In the genomic region with DNA sequence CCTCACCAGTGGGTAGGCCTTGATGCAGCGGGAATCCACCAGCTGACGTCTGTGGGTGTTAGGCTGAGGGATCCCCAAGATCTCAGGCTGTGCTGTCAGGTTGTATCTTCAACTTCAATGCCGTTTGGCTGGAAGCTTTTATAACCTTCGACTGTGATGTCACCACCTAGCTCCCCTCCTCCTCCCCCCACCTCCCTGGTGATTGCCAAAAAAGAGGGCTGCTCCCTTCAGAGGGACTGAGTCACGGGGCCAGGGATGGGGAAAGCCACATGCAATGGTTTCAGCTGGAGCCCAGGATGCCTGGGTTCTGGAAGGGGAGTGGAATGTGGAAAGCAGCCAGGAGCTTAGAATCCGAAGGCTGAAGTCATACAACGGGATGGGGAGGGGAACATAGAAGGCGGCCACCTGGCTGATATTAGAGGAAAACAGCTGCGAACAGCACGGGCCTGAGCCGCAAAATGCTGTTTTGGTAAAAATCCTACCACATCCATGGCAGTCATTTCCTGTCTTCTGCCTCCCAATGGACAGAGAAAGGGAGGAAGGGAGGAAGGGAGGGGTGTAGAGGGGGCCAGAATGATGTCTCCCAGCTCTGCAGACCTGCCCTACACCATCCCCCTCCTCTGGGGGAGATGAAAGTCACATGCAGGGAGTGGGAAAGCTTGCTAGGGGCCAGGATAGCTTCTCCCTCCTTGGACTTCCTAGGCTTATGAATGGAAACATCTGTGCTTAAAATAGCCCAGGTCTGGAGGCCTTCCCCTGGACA, we compare ENCODE assay signal across 9 cellular contexts. TPM values are rescaled to one million over a fixed set of nuclear protein-coding genes. Genes with fewer than 3 reads are reported as not detected.
A peak's percentile ranks its signal among the peaks of the same experiment; 100 is the strongest.
DNase-seq lines count a peak whose midpoint lies in the region; ATAC-seq and TF ChIP-seq lines count a peak whose summit lies in the region.
"Had no signal": no experiment of that assay in that cellular context is flagged by ENCODE, and none has a peak within 500 bp of the region (broad histone marks: within the 10 kb centered on the region; RNA-seq: fewer than 3 reads in every experiment).

LRRN4CL (minus strand) TSS at position 110 of the 763 bp plus-strand sequence. CDS start 1,022 bp downstream, outside the sequence.

- 19 to 24% methylated on average over 11 of the region's 11 CpGs for WGBS in lower leg skin, 2 donors

- no peaks in the 10 kb centered on the region for H3K27me3 ChIP-seq in thoracic aorta (replicated peaks; ENCODE audit: insufficient read depth)

- peaks cover 31% of the 10 kb centered on the region for H3K36me3 ChIP-seq in thoracic aorta

- DNase-seq in HT1080 (ENCODE audit: low read depth) (peak; percentile 69), caudate nucleus (lab: John Stamatoyannopoulos, UW) (peak in 47 of 61 donors; percentile 4 to 88 (median 48)), lower leg skin (ENCODE audit: low spot score in 2 of 2) (peak; percentile 89 to 97), thoracic aorta (ENCODE audit: low spot score) (no peak), germinal center (ENCODE audit: low spot score) (no peak)
- no peak for DNase-seq in stimulated activated naive CD4-positive, alpha-beta T cell treated with Interleukin-2 at 50 U/mL for 16 hours (lab: John Stamatoyannopoulos, UW)
- DNase-seq: activated CD8-positive, alpha-beta T cell treated with anti-CD3 and anti-CD28 coated beads, Interleukin-2, amount 10 ng/mL, durations not matched to agents 7 days and 5 days had no signal

- intact Hi-C loops in lower leg skin (cut with DNase I; ENCODE audit: low total_unique reads), result loop anchor here (10.0 kb wide), 1 partner anchor 95 kb away; the partner anchor contains the start of gene TUT1

- TF ChIP-seq CTCF in lower leg skin (IDR thresholded peaks at IDR 0.05) (no peak), thoracic aorta (IDR thresholded peaks at IDR 0.05) (no peak)

- no peaks in the 10 kb centered on the region for H3K9me3 ChIP-seq in thoracic aorta

- ATAC-seq in thoracic aorta (ENCODE audit: insufficient number of reproducible peaks, low FRiP score, low read depth), result no peak
- no peak for ATAC-seq in HG03432 (IDR thresholded peaks at IDR 0.05; ENCODE audit: unreplicated experiment)
- no peak for ATAC-seq in HG02885 (IDR thresholded peaks at IDR 0.05; ENCODE audit: poor library complexity, unreplicated experiment)
- ATAC-seq: activated CD8-positive, alpha-beta T cell treated with anti-CD3 and anti-CD28 coated beads, Interleukin-2, amount 10 ng/mL, durations not matched to agents 7 days and 5 days had no signal

- H3K4me3 ChIP-seq in lower leg skin (ENCODE audit: low read depth, poor library complexity, severe bottlenecking), result no peak within 1 kb of the TSS
- H3K4me3 ChIP-seq in thoracic aorta, result no peak within 1 kb of the TSS

- no peak within 1 kb of the TSS for H3K27ac ChIP-seq in caudate nucleus (ENCODE audit: low read depth, low read length)
- H3K27ac ChIP-seq in thoracic aorta, result no peak within 1 kb of the TSS

- no peak for TF ChIP-seq POLR2A in lower leg skin (IDR thresholded peaks at IDR 0.05)

- peaks cover 0 to 9% of the 10 kb centered on the region in 2 donors for H3K4me1 ChIP-seq in thoracic aorta (ENCODE audit: control insufficient read depth in 1 of 2, low read depth in 2 of 2)

RNA-seq across cellular contexts. Expression of gene LRRN4CL, which starts in this region (rescaled TPM):
- total RNA-seq in HT1080 (2014; rRNA removed; shearing (Covaris generic)), result 0.13 and 0.20 TPM in 2 replicates
- 0.14 and 0.38 TPM in 2 replicates for polyA plus RNA-seq in HT1080 (2015; cell fraction: cytosol; rRNA removed)
- 0.40 and 0.57 TPM in 2 replicates for polyA plus RNA-seq in HT1080 (2015; cell fraction: nucleus; rRNA removed)
- total RNA-seq in lower leg skin, result 10 to 100 TPM in 2 of 4 donors, 1 to 10 TPM in 2; 7.3 to 11.6 (median 9.9) TPM
- total RNA-seq in thoracic aorta, result 10 to 100 TPM; 10.5 to 22.5 TPM

Comparison
In these comparisons a context has a peak if more than half of its experiments do, and no peak if none do; other contexts are left out.
1. Peak in DNase-seq in HT1080; RNA of the gene not detected or under 1 TPM.
2. DNase-seq: peak in caudate nucleus (47 of 61) and lower leg skin (2 of 2); none in thoracic aorta (single experiment), stimulated activated naive CD4-positive, alpha-beta T cell treated with Interleukin-2 at 50 U/mL for 16 hours (single experiment) and germinal center (single experiment).